26 cellular contexts compared by ENCODE assay signal in genomic region chr2:157283468-157283867, GRCh38. TPM values are rescaled to one million over a fixed set of nuclear protein-coding genes. Genes with fewer than 3 reads are reported as not detected.
DNase-seq lines count a peak whose midpoint lies in the region; ATAC-seq and FAIRE-seq lines count a peak whose summit lies in the region.
"Had no signal": no experiment of that assay in that cellular context is flagged by ENCODE, and none has a peak within 500 bp of the region (broad histone marks: within the 10 kb centered on the region; RNA-seq: fewer than 3 reads in every experiment).

No MANE protein-coding gene starts in this region.

- 15 to 39% (median 38%) methylated on average over 2 of the region's 2 CpGs for WGBS in small intestine, 3 donors

- peak; percentile 31 for DNase-seq in COR-L47 (lab: John Stamatoyannopoulos, UW)
- DNase-seq in NCI-H2081 (lab: John Stamatoyannopoulos, UW): peak; percentile 53 to 89
- DNase-seq in SK-N-MC (ENCODE audit: low read depth, low spot score): peak; percentile 82
- DNase-seq in small intestine: peak; percentile 38
- DNase-seq in iPS-NIHi7 (ENCODE audit: extremely low spot score): no peak
- DNase-seq: AML-193; Caco-2; CD4-positive, alpha-beta memory T cell; H9; KBM-7; MG63; NCI-H1930; NCI-H226; NCI-H524; NCI-H774; PC-9; SJCRH30; T-helper 2 cell had no signal

- H3K9me3 ChIP-seq in SK-N-MC (ENCODE audit: low read depth, low read length) (no peaks in the 10 kb centered on the region), small intestine (ENCODE audit: control insufficient read depth, low read depth) (no peaks in the 10 kb centered on the region)
- H3K9me3 ChIP-seq: Caco-2, MG63, SJCRH30 had no signal

- no peak overlapping the region for H3K9ac ChIP-seq in SK-N-MC (ENCODE audit: insufficient read length)
- H3K9ac ChIP-seq: BLaER1 treated with 17β-estradiol and CSF1 and Interleukin-3, amounts not matched to agents 10 nM and 100 nM had no signal

- no peak for FAIRE-seq in small intestine (lab: Jason Lieb, UNC)
- FAIRE-seq: A204.1, G401.6, HTR-8/SVneo had no signal

- no peaks in the 10 kb centered on the region for H3K27me3 ChIP-seq in small intestine (ENCODE audit: control insufficient read depth in 2 of 2, insufficient read depth in 2 of 2, low read length in 2 of 2)
- H3K27me3 ChIP-seq: BLaER1 treated with 17β-estradiol and CSF1 and Interleukin-3, amounts not matched to agents 10 nM and 100 nM; MG63; SJCRH30 had no signal

- no peaks in the 10 kb centered on the region for H3K36me3 ChIP-seq in SK-N-MC (ENCODE audit: insufficient read depth, low read length)
- H3K36me3 ChIP-seq in small intestine (ENCODE audit: control insufficient read depth in 2 of 2, insufficient read depth in 2 of 2, low read length in 2 of 2): no peaks in the 10 kb centered on the region
- H3K36me3 ChIP-seq: BLaER1 treated with 17β-estradiol and CSF1 and Interleukin-3, amounts not matched to agents 10 nM and 100 nM; MG63; SJCRH30 had no signal

- H3K4me1 ChIP-seq in small intestine (ENCODE audit: control insufficient read depth in 2 of 2, insufficient read depth in 1 of 2, low read depth in 1 of 2, low read length in 1 of 2): peaks cover 0 to 2% of the 10 kb centered on the region in 2 donors
- H3K4me1 ChIP-seq: BLaER1 treated with 17β-estradiol and CSF1 and Interleukin-3, amounts not matched to agents 10 nM and 100 nM; Caco-2; SJCRH30 had no signal

- H3K27ac ChIP-seq in SK-N-MC (no peak overlapping the region), small intestine (ENCODE audit: low read depth in 1 of 2, low read length in 1 of 2) (no peak overlapping the region)
- H3K27ac ChIP-seq: BLaER1 treated with 17β-estradiol and CSF1 and Interleukin-3, amounts not matched to agents 10 nM and 100 nM; PC-9; SJCRH30 had no signal

- no peak for ATAC-seq in GM18907 (IDR thresholded peaks at IDR 0.05; ENCODE audit: unreplicated experiment)
- ATAC-seq in GM21619 (IDR thresholded peaks at IDR 0.05; ENCODE audit: unreplicated experiment): no peak
- ATAC-seq: GM23338, Right ventricle myocardium inferior had no signal

- H3K4me3 ChIP-seq in SK-N-MC (no peak overlapping the region), small intestine (ENCODE audit: low read depth in 1 of 2, low read length in 2 of 2) (no peak overlapping the region)
- H3K4me3 ChIP-seq: BLaER1 treated with 17β-estradiol and CSF1 and Interleukin-3, amounts not matched to agents 10 nM and 100 nM; GM23338; MG63; PC-9; SJCRH30 had no signal

RNA-seq across cellular contexts. Expression of gene GALNT5, which starts 26.0 kb away (rescaled TPM):
- polyA plus RNA-seq in small intestine: 1 to 10 TPM in 1 of 3 donors, under 1 TPM in 2; 0.67 to 3.8 (median 0.81) TPM
- polyA plus RNA-seq: CD4-positive, alpha-beta memory T cell had no signal

RNA-seq across cellular contexts. Expression of gene ERMN, which starts 42.2 kb away (rescaled TPM):
- polyA plus RNA-seq in small intestine: under 1 TPM in 1 of 3 donors, not detected in 2; 0.27 TPM
